ENCODE assay signal across 8 cellular contexts in the genomic region with DNA sequence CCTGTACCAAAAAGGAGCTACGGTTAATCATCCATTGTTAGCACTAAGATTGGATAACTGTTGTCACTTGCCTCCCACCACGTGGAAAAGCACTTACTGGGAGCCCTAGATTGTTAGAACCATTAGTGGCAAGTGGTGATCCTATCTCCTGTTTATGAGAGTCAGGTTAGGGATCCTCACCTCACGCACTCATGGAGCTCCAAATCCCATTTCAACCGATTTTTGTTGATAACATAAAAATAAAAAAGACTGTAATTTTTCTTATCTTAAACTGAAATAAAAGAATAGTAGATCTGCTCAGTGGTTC. TPM values are rescaled to one million over a fixed set of nuclear protein-coding genes. Genes with fewer than 3 reads are reported as not detected.
DNase-seq lines count a peak whose midpoint lies in the region; ATAC-seq, FAIRE-seq and TF ChIP-seq lines count a peak whose summit lies in the region.

No MANE protein-coding gene starts in this region.

- H3K4me2 ChIP-seq in endothelial cell of umbilical vein (ENCODE audit: insufficient read depth, low read length) = peak overlapping the region; percentile 97

- peak overlapping the region; percentile 97 for H3K9ac ChIP-seq in NT2/D1 (ENCODE audit: insufficient read length, low read depth)
- peak overlapping the region; percentile 99 for H3K9ac ChIP-seq in endothelial cell of umbilical vein (replicated peaks; ENCODE audit: extremely low read depth, insufficient read depth, low read length)

- H3K4me3 ChIP-seq in NT2/D1 (ENCODE audit: insufficient read length, low read depth) (peak overlapping the region; percentile 97), endothelial cell of umbilical vein (replicated peaks in 1 of 3; ENCODE audit: insufficient read depth in 1 of 3, low read depth in 1 of 3, low read length in 3 of 3) (peak overlapping the region; percentile 70 to 95 (median 85)), pancreas (peak overlapping the region; percentile 70 to 91 (median 80))

- no peak overlapping the region for H2AFZ ChIP-seq in endothelial cell of umbilical vein (ENCODE audit: low read depth, low read length)

- no peaks in the 10 kb centered on the region for H3K9me1 ChIP-seq in endothelial cell of umbilical vein (replicated peaks; ENCODE audit: control insufficient read depth, extremely low read depth, insufficient read depth, low read length)

- dilution Hi-C loops in endothelial cell of umbilical vein (cut with MboI; ENCODE audit: extremely low pct_ligation_motif_present, low sequenced_read_pairs) = no loop called here

- BruUV-seq in endothelial cell of umbilical vein (replicated peaks; lab: Mats Ljungman, UMichigan) = no TSS peak

- H4K20me1 ChIP-seq in endothelial cell of umbilical vein (replicated peaks; ENCODE audit: control insufficient read depth, extremely low read depth, insufficient read depth, low read length) = no peaks in the 10 kb centered on the region

- TF ChIP-seq CTCF in endothelial cell of umbilical vein (IDR thresholded peaks at IDR 0.05; ENCODE audit: extremely low read depth in 1 of 2, insufficient read depth in 1 of 2, low read depth in 1 of 2, low read length in 2 of 2) (no peak), pancreas (IDR thresholded peaks at IDR 0.05) (no peak)

- CTCF ChIA-PET in endothelial cell of umbilical vein (lab: Charles Lee) = interaction anchor here (4.2 kb wide), 1 partner anchor 16 kb away, joined by 82 read pairs; a partner anchor contains a TSS

- H3K9me3 ChIP-seq in NT2/D1 (ENCODE audit: insufficient read depth, low read length) (no peaks in the 10 kb centered on the region), endothelial cell of umbilical vein (replicated peaks; ENCODE audit: control insufficient read depth, insufficient read depth, low read length) (no peaks in the 10 kb centered on the region), pancreas (no peaks in the 10 kb centered on the region)

- H3K36me3 ChIP-seq in NT2/D1 (ENCODE audit: insufficient read depth, insufficient read length, low read length) (peaks cover 39% of the 10 kb centered on the region), endothelial cell of umbilical vein (ENCODE audit: control insufficient read depth in 2 of 2, extremely low read depth in 1 of 2, insufficient read depth in 2 of 2, low read length in 2 of 2) (peaks cover 2 to 5% of the 10 kb centered on the region in 2 experiments), pancreas (peaks cover 0 to 3% (median 0%) of the 10 kb centered on the region in 3 donors)

- H3K27ac ChIP-seq in endothelial cell of umbilical vein (ENCODE audit: insufficient read depth, low read depth, low read length) (peak overlapping the region; percentile 90), pancreas (peak overlapping the region in 2 of 4 donors; percentile 95 to 99)

- POLR2A ChIA-PET in endothelial cell of umbilical vein (lab: Charles Lee) = interaction anchor here (3.3 kb wide), 1 partner anchor 18 kb away, joined by 30 read pairs; a partner anchor contains a TSS

- H3K79me2 ChIP-seq in endothelial cell of umbilical vein (ENCODE audit: control insufficient read depth, insufficient read depth, low read length) = peaks cover 48% of the 10 kb centered on the region

- FAIRE-seq in endothelial cell of umbilical vein (lab: Jason Lieb, UNC) (no peak), pancreas (lab: Jason Lieb, UNC) (no peak)

- DNase-seq in Daoy (ENCODE audit: low read depth) (peak; percentile 7), NT2/D1 (ENCODE audit: low read depth, low spot score) (no peak), endothelial cell of umbilical vein (ENCODE audit: low read depth, low spot score) (peak; percentile 30), pancreas (no peak), NCI-H2196 treated with DMSO at 0.1 percent for 48 hours (lab: John Stamatoyannopoulos, UW; ENCODE audit: unreplicated experiment) (no peak)

- H3K27me3 ChIP-seq in NT2/D1 (ENCODE audit: insufficient read depth, insufficient read length) (no peaks in the 10 kb centered on the region), endothelial cell of umbilical vein (ENCODE audit: control insufficient read depth in 2 of 2, insufficient read depth in 2 of 2, low read length in 2 of 2) (no peaks in the 10 kb centered on the region), pancreas (no peaks in the 10 kb centered on the region)

- intact Hi-C loops in endothelial cell of umbilical vein (cut with micrococcal nuclease) = loop anchor here (5.0 kb wide), 1 partner anchor 320 kb away; no protein-coding TSS in a partner anchor
- intact Hi-C loops in pancreas (cut with DNase I) = no loop called here

- H3K4me1 ChIP-seq in NT2/D1 (ENCODE audit: insufficient read depth, insufficient read length) = no peaks in the 10 kb centered on the region
- peaks cover 32% of the 10 kb centered on the region for H3K4me1 ChIP-seq in endothelial cell of umbilical vein (ENCODE audit: control insufficient read depth, extremely low read depth, insufficient read depth, low read length)
- H3K4me1 ChIP-seq in pancreas = peaks cover 11 to 26% (median 26%) of the 10 kb centered on the region in 3 donors

- 9 to 10% methylated on average over 4 of the region's 4 CpGs for WGBS in pancreas, 2 donors

- ATAC-seq in pancreas = no peak
- ATAC-seq in HG03439 (IDR thresholded peaks at IDR 0.05; ENCODE audit: unreplicated experiment) = no peak
- ATAC-seq in GM21825 (IDR thresholded peaks at IDR 0.05; ENCODE audit: unreplicated experiment) = no peak
- ATAC-seq in HG03521 (IDR thresholded peaks at IDR 0.05; ENCODE audit: unreplicated experiment) = no peak

- TF ChIP-seq POLR2A in endothelial cell of umbilical vein (IDR thresholded peaks at IDR 0.05; ENCODE audit: low read depth, low read length) = no peak

TF ChIP-seq in endothelial cell of umbilical vein, 7 proteins besides CTCF, POLR2A, EP300 and RAD21:
- no peak for TF ChIP-seq POLR2AphosphoS5 (IDR thresholded peaks at IDR 0.05; ENCODE audit: insufficient read depth, low read depth, low read length)
- TF ChIP-seq EZH2 (IDR thresholded peaks at IDR 0.05; ENCODE audit: borderline replicate concordance, low read depth, low read length, severe bottlenecking) = no peak
- TF ChIP-seq, protein P1, sequence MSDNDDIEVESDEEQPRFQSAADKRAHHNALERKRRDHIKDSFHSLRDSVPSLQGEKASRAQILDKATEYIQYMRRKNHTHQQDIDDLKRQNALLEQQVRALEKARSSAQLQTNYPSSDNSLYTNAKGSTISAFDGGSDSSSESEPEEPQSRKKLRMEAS (IDR thresholded peaks at IDR 0.05; ENCODE audit: insufficient read depth, insufficient read length) = no peak
- TF ChIP-seq MYC (IDR thresholded peaks at IDR 0.05; ENCODE audit: low read depth, low read length) = no peak
- no peak for TF ChIP-seq FOS (IDR thresholded peaks at IDR 0.05; ENCODE audit: borderline replicate concordance, insufficient read depth, low read length)
- no peak for TF ChIP-seq GATA2 (IDR thresholded peaks at IDR 0.05; ENCODE audit: insufficient read depth, insufficient read length, low read depth, low read length)
- no peak for TF ChIP-seq JUN (IDR thresholded peaks at IDR 0.05; ENCODE audit: borderline replicate concordance, insufficient read depth, insufficient read length, low read depth)

RNA-seq across cellular contexts. Expression of a gene that starts 1.0 kb away (rescaled TPM):
- 13.1 and 15.7 TPM in 2 replicates for total RNA-seq in Daoy (2014; rRNA removed; shearing (Covaris generic))
- 29.3 and 30.3 TPM in 2 replicates for total RNA-seq in endothelial cell of umbilical vein
- polyA plus RNA-seq in endothelial cell of umbilical vein = 4.7 and 6.4 TPM in 2 replicates
- polyA plus RNA-seq in endothelial cell of umbilical vein (2011; cell fraction: cytosol; rRNA removed) = 6.8 and 7.2 TPM in 2 replicates
- 9.6 and 11.1 TPM in 2 replicates for polyA plus RNA-seq in endothelial cell of umbilical vein (2011; cell fraction: nucleus; rRNA removed)
- 10.8 and 17.6 TPM in 2 replicates for polyA plus RNA-seq in endothelial cell of umbilical vein (2012)
- polyA minus RNA-seq in endothelial cell of umbilical vein = 23.2 and 25.7 TPM in 2 replicates
- 35.4 TPM for polyA minus RNA-seq in endothelial cell of umbilical vein (2011; cell fraction: cytosol; rRNA and poly(A)+ RNA removed)
- 18.0 and 26.5 TPM in 2 replicates for polyA minus RNA-seq in endothelial cell of umbilical vein (2011; cell fraction: nucleus; rRNA and poly(A)+ RNA removed)
- total RNA-seq in pancreas = 10 to 100 TPM in 5 of 6 donors, 1 to 10 TPM in 1; 8.4 to 22.6 (median 17.0) TPM
- polyA plus RNA-seq in pancreas = 1 to 10 TPM; 4.8 to 7.1 TPM

RNA-seq across cellular contexts. Expression of a gene that starts 17.6 kb away (rescaled TPM):
- 21.5 and 23.1 TPM in 2 replicates for total RNA-seq in Daoy (2014; rRNA removed; shearing (Covaris generic))
- 37.5 and 37.7 TPM in 2 replicates for total RNA-seq in endothelial cell of umbilical vein
- polyA plus RNA-seq in endothelial cell of umbilical vein = 18.7 and 18.9 TPM in 2 replicates
- 23.0 and 24.3 TPM in 2 replicates for polyA plus RNA-seq in endothelial cell of umbilical vein (2011; cell fraction: cytosol; rRNA removed)
- polyA plus RNA-seq in endothelial cell of umbilical vein (2011; cell fraction: nucleus; rRNA removed) = 58.3 and 78.1 TPM in 2 replicates
- 14.1 and 21.0 TPM in 2 replicates for polyA plus RNA-seq in endothelial cell of umbilical vein (2012)
- polyA minus RNA-seq in endothelial cell of umbilical vein = 34.3 and 34.4 TPM in 2 replicates
- polyA minus RNA-seq in endothelial cell of umbilical vein (2011; cell fraction: cytosol; rRNA and poly(A)+ RNA removed) = 25.4 TPM
- polyA minus RNA-seq in endothelial cell of umbilical vein (2011; cell fraction: nucleus; rRNA and poly(A)+ RNA removed) = 64.2 and 98.2 TPM in 2 replicates
- total RNA-seq in pancreas = 10 to 100 TPM in 3 of 6 donors, 1 to 10 TPM in 3; 7.8 to 15.7 (median 10.1) TPM
- 1 to 10 TPM; 4.9 to 7.8 TPM for polyA plus RNA-seq in pancreas

Comparison
In these comparisons a context has a peak if more than half of its experiments do, and no peak if none do; other contexts are left out.
1. DNase-seq: peak in Daoy (single experiment) and endothelial cell of umbilical vein (single experiment); none in NT2/D1 (single experiment), pancreas (0 of 6) and NCI-H2196 treated with DMSO at 0.1 percent for 48 hours (single experiment).
2. Peak in every context shown above with its lines, with median percentiles within 50 percentile points of each other: H3K4me3 ChIP-seq.